In genomic region chr6:53240139-53240538, GRCh38 we compare ENCODE assay signal across 25 cellular contexts.
A peak's percentile ranks its signal among the peaks of the same experiment; 100 is the strongest.
DNase-seq lines count a peak whose midpoint lies in the region; ATAC-seq and TF ChIP-seq lines count a peak whose summit lies in the region.
"Had no signal": no experiment of that assay in that cellular context is flagged by ENCODE, and none has a peak within 500 bp of the region (broad histone marks: within the 10 kb centered on the region; RNA-seq: fewer than 3 reads in every experiment).

No MANE protein-coding gene starts in this region.

- H3K9me3 Mint-ChIP-seq in activated T-cell treated with anti-CD3 and anti-CD28 coated beads, Interleukin-2, amount 50 U/mL, for 72 hours = peaks cover 3 to 4% of the 10 kb centered on the region in 2 donors
- H3K9me3 Mint-ChIP-seq in memory B cell = peaks cover 2% of the 10 kb centered on the region
- H3K9me3 Mint-ChIP-seq in stimulated activated memory B cell treated with anti-CD40 and anti-IgM and Interleukin-4, amounts not matched to agents 10 μg/mL and 1 μg/mL and 100 μg/mL, for 72 hours = peaks cover 3% of the 10 kb centered on the region
- H3K9me3 Mint-ChIP-seq: CD8-positive, alpha-beta T cell had no signal

- H2AFZ ChIP-seq in OCI-LY3 (ENCODE audit: low read depth, low read length) = no peak overlapping the region
- H2AFZ ChIP-seq: PC-9 had no signal

- H3K79me2 ChIP-seq in OCI-LY3 (ENCODE audit: low read length) = no peaks in the 10 kb centered on the region

- no peak overlapping the region for H3K27ac Mint-ChIP-seq in activated T-cell treated with anti-CD3 and anti-CD28 coated beads, Interleukin-2, amount 50 U/mL, for 72 hours
- H3K27ac Mint-ChIP-seq in memory B cell = peak overlapping the region; percentile 88
- peak overlapping the region; percentile 53 for H3K27ac Mint-ChIP-seq in stimulated activated memory B cell treated with anti-CD40 and anti-IgM and Interleukin-4, amounts not matched to agents 10 μg/mL and 1 μg/mL and 100 μg/mL, for 72 hours
- H3K27ac Mint-ChIP-seq: CD8-positive, alpha-beta T cell had no signal

- H3K36me3 Mint-ChIP-seq in activated T-cell treated with anti-CD3 and anti-CD28 coated beads, Interleukin-2, amount 50 U/mL, for 72 hours (ENCODE audit: insufficient read depth in 2 of 2) = peaks cover 5 to 7% of the 10 kb centered on the region in 2 donors
- H3K36me3 Mint-ChIP-seq in memory B cell = peaks cover 18% of the 10 kb centered on the region
- H3K36me3 Mint-ChIP-seq in stimulated activated memory B cell treated with anti-CD40 and anti-IgM and Interleukin-4, amounts not matched to agents 10 μg/mL and 1 μg/mL and 100 μg/mL, for 72 hours = peaks cover 22% of the 10 kb centered on the region
- H3K36me3 Mint-ChIP-seq: CD8-positive, alpha-beta T cell had no signal

- H3K4me3 ChIP-seq in OCI-LY3 (ENCODE audit: low read length) = peak overlapping the region; percentile 11
- H3K4me3 ChIP-seq in brain microvascular endothelial cell (ENCODE audit: low read depth, low read length) = no peak overlapping the region
- H3K4me3 ChIP-seq: BLaER1 treated with 17β-estradiol and CSF1 and Interleukin-3, amounts not matched to agents 10 nM and 100 nM; PC-9; SJSA1 had no signal

- H3K4me1 ChIP-seq in OCI-LY3 (ENCODE audit: low read length) = peaks cover 79% of the 10 kb centered on the region
- H3K4me1 ChIP-seq: Caco-2, SJSA1 had no signal

- in situ Hi-C loops in brain microvascular endothelial cell (cut with HindIII; ENCODE audit: low pct_ligation_motif_present, low sequenced_read_pairs) = no loop called here

- no peaks in the 10 kb centered on the region for H3K27me3 Mint-ChIP-seq in activated T-cell treated with anti-CD3 and anti-CD28 coated beads, Interleukin-2, amount 50 U/mL, for 72 hours (ENCODE audit: low read depth)
- H3K27me3 Mint-ChIP-seq in memory B cell = no peaks in the 10 kb centered on the region
- no peaks in the 10 kb centered on the region for H3K27me3 Mint-ChIP-seq in stimulated activated memory B cell treated with anti-CD40 and anti-IgM and Interleukin-4, amounts not matched to agents 10 μg/mL and 1 μg/mL and 100 μg/mL, for 72 hours

- peaks cover 10% of the 10 kb centered on the region; the same call in 1 of the 2 replicates for H3K9me3 ChIP-seq in OCI-LY3 (ENCODE audit: insufficient read depth, low read length)
- H3K9me3 ChIP-seq: Caco-2, SJSA1 had no signal

- ATAC-seq in activated T-cell treated with anti-CD3 and anti-CD28 coated beads, Interleukin-2, amount 50 U/mL, for 72 hours (replicated peaks in 1 of 2) = peak; percentile 42 to 43
- ATAC-seq in memory B cell (ENCODE audit: low read depth) = no peak
- ATAC-seq in stimulated activated memory B cell treated with anti-CD40 and anti-IgM and Interleukin-4, amounts not matched to agents 10 μg/mL and 1 μg/mL and 100 μg/mL, for 72 hours = no peak
- ATAC-seq: Right ventricle myocardium inferior had no signal

- DNase-seq in activated T-cell treated with anti-CD3 and anti-CD28 coated beads, Interleukin-2, amount 50 U/mL, for 72 hours = no peak
- no peak for DNase-seq in activated T-cell treated with anti-CD3 and anti-CD28 coated beads, Interleukin-2, amount 50 U/mL, for 48 hours
- DNase-seq in memory B cell (ENCODE audit: low spot score in 2 of 2) (no peak), amniotic stem cell (lab: John Stamatoyannopoulos, UW) (no peak), NCI-H146 treated with DMSO at 0.1 percent for 48 hours (lab: John Stamatoyannopoulos, UW; ENCODE audit: unreplicated experiment) (no peak), brain microvascular endothelial cell (no peak)
- DNase-seq: Caco-2; CD8-positive, alpha-beta T cell; DMS79; EL; GDM1; HCEC 1CT; Karpas-422; NCI-H1092 treated with DMSO at 0.1 percent for 48 hours; NCI-H1436; NCI-H446 treated with DMSO at 0.1 percent for 48 hours; NCI-H526; NCI-H82; NK-92 treated with Interleukin-12 subunit alpha and Interleukin-12 subunit beta, amount 100 ng/mL, for 24 hours had no signal

- no peak overlapping the region for H3K4me3 Mint-ChIP-seq in activated T-cell treated with anti-CD3 and anti-CD28 coated beads, Interleukin-2, amount 50 U/mL, for 72 hours
- H3K4me3 Mint-ChIP-seq in memory B cell = peak overlapping the region; percentile 27
- no peak overlapping the region for H3K4me3 Mint-ChIP-seq in stimulated activated memory B cell treated with anti-CD40 and anti-IgM and Interleukin-4, amounts not matched to agents 10 μg/mL and 1 μg/mL and 100 μg/mL, for 72 hours
- H3K4me3 Mint-ChIP-seq: CD8-positive, alpha-beta T cell had no signal

- H3K9ac ChIP-seq in OCI-LY3 (ENCODE audit: low read length) = no peak overlapping the region; the same call in 1 of the 2 replicates
- H3K9ac ChIP-seq: BLaER1 treated with 17β-estradiol and CSF1 and Interleukin-3, amounts not matched to agents 10 nM and 100 nM had no signal

- peak overlapping the region; percentile 47 for H3K4me2 ChIP-seq in OCI-LY3 (ENCODE audit: low read length)
- H3K4me2 ChIP-seq: PC-9 had no signal

- H3K27ac ChIP-seq in OCI-LY3 (ENCODE audit: low read length) (peak overlapping the region; percentile 77), brain microvascular endothelial cell (no peak overlapping the region)
- H3K27ac ChIP-seq: BLaER1 treated with 17β-estradiol and CSF1 and Interleukin-3, amounts not matched to agents 10 nM and 100 nM; PC-9; SJSA1 had no signal

- TF ChIP-seq CTCF in OCI-LY3 (IDR thresholded peaks at IDR 0.05; ENCODE audit: low read depth, low read length) (no peak), brain microvascular endothelial cell (IDR thresholded peaks at IDR 0.05; ENCODE audit: low read depth, low read length, missing control alignments) (no peak)

- H3K27me3 ChIP-seq in OCI-LY3 (ENCODE audit: low read depth, low read length) = peaks cover 13% of the 10 kb centered on the region
- no peaks in the 10 kb centered on the region for H3K27me3 ChIP-seq in brain microvascular endothelial cell (replicated peaks)
- H3K27me3 ChIP-seq: BLaER1 treated with 17β-estradiol and CSF1 and Interleukin-3, amounts not matched to agents 10 nM and 100 nM; SJSA1 had no signal

- no peaks in the 10 kb centered on the region for H4K20me1 ChIP-seq in OCI-LY3 (ENCODE audit: insufficient read depth, low read length)
- H4K20me1 ChIP-seq: BLaER1 treated with 17β-estradiol and CSF1 and Interleukin-3, amounts not matched to agents 10 nM and 100 nM had no signal

- peaks cover 12% of the 10 kb centered on the region for H3K36me3 ChIP-seq in OCI-LY3 (replicated peaks; ENCODE audit: low read depth, low read length)
- no peaks in the 10 kb centered on the region for H3K36me3 ChIP-seq in brain microvascular endothelial cell (replicated peaks)
- H3K36me3 ChIP-seq: BLaER1 treated with 17β-estradiol and CSF1 and Interleukin-3, amounts not matched to agents 10 nM and 100 nM; SJSA1 had no signal

- peaks cover 51% of the 10 kb centered on the region for H3K4me1 Mint-ChIP-seq in activated T-cell treated with anti-CD3 and anti-CD28 coated beads, Interleukin-2, amount 50 U/mL, for 72 hours (ENCODE audit: low read depth)
- peaks cover 61% of the 10 kb centered on the region for H3K4me1 Mint-ChIP-seq in memory B cell
- H3K4me1 Mint-ChIP-seq in stimulated activated memory B cell treated with anti-CD40 and anti-IgM and Interleukin-4, amounts not matched to agents 10 μg/mL and 1 μg/mL and 100 μg/mL, for 72 hours = peaks cover 88% of the 10 kb centered on the region

Comparison
In these comparisons a context has a peak if more than half of its experiments do, and no peak if none do; other contexts are left out.
1. ATAC-seq: peak in activated T-cell treated with anti-CD3 and anti-CD28 coated beads, Interleukin-2, amount 50 U/mL, for 72 hours (2 of 2); none in memory B cell (single experiment) and stimulated activated memory B cell treated with anti-CD40 and anti-IgM and Interleukin-4, amounts not matched to agents 10 μg/mL and 1 μg/mL and 100 μg/mL, for 72 hours (single experiment).